12 cellular contexts compared by ENCODE assay signal in the genomic region with DNA sequence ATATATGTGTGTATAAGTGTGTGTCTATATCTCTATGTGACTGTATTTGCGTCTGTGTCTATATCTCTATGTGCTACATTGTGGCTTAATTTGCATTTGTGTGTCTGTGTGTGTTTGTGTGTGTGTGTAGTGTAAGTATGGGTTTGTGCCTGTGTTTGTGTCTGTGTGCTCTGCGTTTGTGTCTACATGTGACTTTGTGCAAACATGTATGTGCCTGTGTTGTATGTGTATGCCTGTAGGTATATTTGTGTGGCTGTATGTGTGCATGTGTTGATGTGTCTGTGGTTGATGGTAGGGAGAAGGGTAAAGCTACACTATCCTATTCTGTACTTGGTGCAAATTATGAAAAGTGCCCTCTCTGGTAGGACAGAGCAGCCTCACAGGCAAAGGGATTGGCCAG.
"Had no signal": no experiment of that assay in that cellular context is flagged by ENCODE, and none has a peak within 500 bp of the region (broad histone marks: within the 10 kb centered on the region; RNA-seq: fewer than 3 reads in every experiment).

No MANE protein-coding gene starts in this region.

- H3K9me3 ChIP-seq: colonic mucosa had no signal

- FAIRE-seq: bronchial epithelial cell had no signal

- DNase-seq: activated CD4-positive, alpha-beta T cell treated with anti-CD3 and anti-CD28 coated beads, Interleukin-2, amount 10 ng/mL, durations not matched to agents 7 days and 5 days; activated CD4-positive, CD25-positive, alpha-beta regulatory T cell treated with anti-CD3 and anti-CD28 coated beads, Interleukin-2, amount 50 U/mL, for 72 hours; activated effector memory CD4-positive, alpha-beta T cell treated with anti-CD3 and anti-CD28 coated beads, Interleukin-2, amount 50 U/mL, for 16 hours; activated T-cell treated with anti-CD3 and anti-CD28 coated beads for 4 hours; amygdala; immature natural killer cell; midbrain; occipital lobe had no signal

- H3K4me1 ChIP-seq: colonic mucosa had no signal

- H3K27me3 ChIP-seq: colonic mucosa had no signal

- H3K4me3 ChIP-seq: colonic mucosa, smooth muscle cell had no signal

- H3K27ac ChIP-seq: colonic mucosa, WERI-Rb-1 had no signal

- H3K4me2 ChIP-seq: smooth muscle cell had no signal

- H3K36me3 ChIP-seq: colonic mucosa, WERI-Rb-1 had no signal
